8 cellular contexts compared by ENCODE assay signal in genomic region chr12:32390572-32391219, GRCh38. TPM values are rescaled to one million over a fixed set of nuclear protein-coding genes. Genes with fewer than 3 reads are reported as not detected.
DNase-seq lines count a peak whose midpoint lies in the region; FAIRE-seq and TF ChIP-seq lines count a peak whose summit lies in the region.

No MANE protein-coding gene starts in this region.

- H3K9ac ChIP-seq in duodenal mucosa (ENCODE audit: low read depth in 1 of 2, low read length in 2 of 2) (peak overlapping the region; percentile 39 to 51), neuronal stem cell (ENCODE audit: low read depth, low read length, poor library complexity) (no peak overlapping the region)

- no peak overlapping the region for H3K4ac ChIP-seq in neuronal stem cell (ENCODE audit: low read length)

- peak; percentile 63 for FAIRE-seq in GM12891 (lab: Jason Lieb, UNC)

- no peaks in the 10 kb centered on the region for H3K9me3 ChIP-seq in duodenal mucosa (ENCODE audit: control insufficient read depth in 1 of 2, low read length in 2 of 2)
- H3K9me3 ChIP-seq in neuronal stem cell (replicated peaks in 1 of 2; ENCODE audit: control insufficient read depth in 2 of 2, insufficient read depth in 1 of 2, low read depth in 1 of 2, low read length in 2 of 2) = no peaks in the 10 kb centered on the region
- no peaks in the 10 kb centered on the region for H3K9me3 ChIP-seq in WERI-Rb-1 (ENCODE audit: severe bottlenecking)

- no CpG with 5 or more reads among the region's 47 CpGs for WGBS in neuronal stem cell (ENCODE audit: extremely low coverage in 2 of 2, insufficient read length in 2 of 2, insufficient replicate concordance in 1 of 2), 2 donors

- no peaks in the 10 kb centered on the region for H3K79me1 ChIP-seq in neuronal stem cell (ENCODE audit: low read depth, low read length)

- no peak overlapping the region for H3K23ac ChIP-seq in neuronal stem cell (ENCODE audit: low read depth, low read length, poor library complexity)

- H2BK120ac ChIP-seq in neuronal stem cell (ENCODE audit: low read depth, low read length) = no peak overlapping the region

- H2BK12ac ChIP-seq in neuronal stem cell (ENCODE audit: low read length) = no peak overlapping the region

- H3K36me3 ChIP-seq in duodenal mucosa (ENCODE audit: control insufficient read depth in 1 of 2, insufficient read depth in 2 of 2, low read length in 2 of 2) = no peaks in the 10 kb centered on the region
- H3K36me3 ChIP-seq in neuronal stem cell (replicated peaks in 1 of 2; ENCODE audit: control insufficient read depth in 2 of 2, insufficient read depth in 2 of 2, low read length in 2 of 2) = no peaks in the 10 kb centered on the region
- H3K36me3 ChIP-seq in WERI-Rb-1 = no peaks in the 10 kb centered on the region

- H3K4me2 ChIP-seq in neuronal stem cell (ENCODE audit: insufficient read depth, low read length, poor library complexity, severe bottlenecking) = no peak overlapping the region

- H4K91ac ChIP-seq in neuronal stem cell (ENCODE audit: low read depth, low read length, poor library complexity) = no peak overlapping the region

- TF ChIP-seq CTCF in WERI-Rb-1 (IDR thresholded peaks at IDR 0.05; ENCODE audit: low read depth, low read length) = no peak

- no peak for TF ChIP-seq POLR2A in GM12891 (IDR thresholded peaks at IDR 0.05; ENCODE audit: low read depth, low read length)

- peak overlapping the region; percentile 50 to 61 for H3K4me3 ChIP-seq in duodenal mucosa (ENCODE audit: low read depth in 1 of 2, low read length in 2 of 2)
- H3K4me3 ChIP-seq in neuronal stem cell (ENCODE audit: low read length in 2 of 2) = no peak overlapping the region
- no peak overlapping the region for H3K4me3 ChIP-seq in WERI-Rb-1 (ENCODE audit: low read depth, low read length)

- peaks cover 0 to 2% of the 10 kb centered on the region in 2 donors for H3K4me1 ChIP-seq in duodenal mucosa (ENCODE audit: control insufficient read depth in 1 of 2, insufficient read depth in 2 of 2, low read length in 2 of 2)
- H3K4me1 ChIP-seq in neuronal stem cell (ENCODE audit: control insufficient read depth in 2 of 2, insufficient read depth in 1 of 2, low read depth in 1 of 2, low read length in 2 of 2) = peaks cover 0 to 4% of the 10 kb centered on the region in 2 donors

- H2BK5ac ChIP-seq in neuronal stem cell (ENCODE audit: low read length) = no peak overlapping the region

- no peaks in the 10 kb centered on the region for H3K27me3 ChIP-seq in duodenal mucosa (ENCODE audit: control insufficient read depth in 1 of 2, insufficient read depth in 2 of 2, low read length in 2 of 2)
- no peaks in the 10 kb centered on the region for H3K27me3 ChIP-seq in neuronal stem cell (ENCODE audit: control insufficient read depth in 3 of 3, insufficient read depth in 3 of 3, low read depth in 1 of 3, low read length in 3 of 3)
- H3K27me3 ChIP-seq in WERI-Rb-1 (ENCODE audit: insufficient read depth, low read depth, severe bottlenecking) = no peaks in the 10 kb centered on the region

- H4K8ac ChIP-seq in neuronal stem cell (ENCODE audit: low read depth, low read length) = no peak overlapping the region

- no peak overlapping the region for H3K14ac ChIP-seq in neuronal stem cell (ENCODE audit: low read length)

- peak overlapping the region; percentile 48 for H3K18ac ChIP-seq in neuronal stem cell (ENCODE audit: low read length)

- H3K27ac ChIP-seq in duodenal mucosa (ENCODE audit: low read depth, low read length) (no peak overlapping the region), neuronal stem cell (replicated peaks; ENCODE audit: low read length) (no peak overlapping the region), WERI-Rb-1 (no peak overlapping the region)

- peak overlapping the region; percentile 46 for H2AK5ac ChIP-seq in neuronal stem cell (ENCODE audit: low read depth, low read length)

- peak; percentile 37 for DNase-seq in GM12891 (ENCODE audit: insufficient read length, low spot score)
- DNase-seq in NCI-H2029 treated with DMSO at 0.1 percent for 48 hours (lab: John Stamatoyannopoulos, UW) = peak; percentile 36
- no peak for DNase-seq in neuronal stem cell (ENCODE audit: low spot score)
- DNase-seq in WERI-Rb-1 = no peak
- DNase-seq in activated gamma-delta T cell treated with Interleukin-2 at 50 U/mL for 16 hours = no peak
- DNase-seq in GDM1 (lab: John Stamatoyannopoulos, UW) = no peak
- DNase-seq in SW 1271 (lab: John Stamatoyannopoulos, UW) = no peak

- H2BK15ac ChIP-seq in neuronal stem cell (ENCODE audit: low read length) = peak overlapping the region; percentile 26

- no peak overlapping the region for H2AFZ ChIP-seq in neuronal stem cell (ENCODE audit: low read length)

TF ChIP-seq in GM12891, 5 proteins besides CTCF, POLR2A, EP300 and RAD21:
- no peak for TF ChIP-seq POLR2AphosphoS5 (IDR thresholded peaks at IDR 0.05; ENCODE audit: low read depth, low read length)
- no peak for TF ChIP-seq SPI1 (IDR thresholded peaks at IDR 0.05; ENCODE audit: low read depth, low read length)
- TF ChIP-seq PAX5 (IDR thresholded peaks at IDR 0.05; ENCODE audit: insufficient read depth, low read length, severe bottlenecking) = no peak
- TF ChIP-seq POU2F2 (IDR thresholded peaks at IDR 0.05; ENCODE audit: low read depth, low read length) = no peak
- no peak for TF ChIP-seq TAF1 (IDR thresholded peaks at IDR 0.05; ENCODE audit: low read depth, low read length)
TF ChIP-seq in GM12891: peak in this region for 0.

RNA-seq across cellular contexts. Expression of gene FGD4, which starts 8.7 kb away (rescaled TPM):
- polyA plus RNA-seq in GM12891 (2012; ENCODE audit: low read depth, missing spikeins) = 0.10 TPM
- 10.7 TPM for polyA plus RNA-seq in neuronal stem cell (2013, experiment 1 of 2)
- polyA plus RNA-seq in neuronal stem cell (2013, experiment 2 of 2) = 12.5 TPM

Comparison
In these comparisons a context has a peak if more than half of its experiments do, and no peak if none do; other contexts are left out.
1. DNase-seq: peak in GM12891 (single experiment) and NCI-H2029 treated with DMSO at 0.1 percent for 48 hours (single experiment); none in neuronal stem cell (single experiment), WERI-Rb-1 (single experiment), activated gamma-delta T cell treated with Interleukin-2 at 50 U/mL for 16 hours (single experiment), GDM1 (single experiment) and SW 1271 (0 of 2).
2. H3K4me3 ChIP-seq: peak in duodenal mucosa (2 of 2); none in neuronal stem cell (0 of 2) and WERI-Rb-1 (single experiment).